ENCODE assay signal across 6 cellular contexts in the genomic region with DNA sequence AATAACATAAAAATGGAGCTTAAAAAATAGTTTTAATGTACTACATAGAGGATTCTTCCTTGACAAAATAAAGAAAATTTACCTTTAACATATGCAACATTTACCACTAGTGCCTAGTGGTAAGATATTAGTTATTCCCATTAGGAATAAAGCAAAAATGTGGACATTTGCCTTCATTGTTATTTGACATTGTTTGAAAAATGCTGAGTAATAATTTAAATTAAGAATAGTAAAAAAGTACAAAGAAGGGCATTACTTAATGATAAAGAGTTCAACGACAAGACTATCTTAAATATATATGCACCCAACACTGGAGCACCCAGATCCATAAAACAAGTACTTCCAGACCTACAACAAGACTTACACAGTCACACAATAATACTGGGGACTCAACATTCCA.
"Had no signal": no experiment of that assay in that cellular context is flagged by ENCODE, and none has a peak within 500 bp of the region (broad histone marks: within the 10 kb centered on the region; RNA-seq: fewer than 3 reads in every experiment).

No MANE protein-coding gene starts in this region.

- H3K27ac ChIP-seq: HL-60, KMS-11 had no signal

- DNase-seq: IMR-90, KBM-7, KG1 had no signal

- H3K4me2 ChIP-seq: KMS-11 had no signal

- H3K9ac ChIP-seq: KMS-11 had no signal

- FAIRE-seq: HTR-8/SVneo had no signal
